In genomic region chr5:65047225-65047624, GRCh38 we compare ENCODE assay signal across 25 cellular contexts.
"Had no signal": no experiment of that assay in that cellular context is flagged by ENCODE, and none has a peak within 500 bp of the region (broad histone marks: within the 10 kb centered on the region; RNA-seq: fewer than 3 reads in every experiment).

No MANE protein-coding gene starts in this region.

- H3K36me3 ChIP-seq: ascending aorta, breast epithelium, cardiac muscle cell had no signal

- H3K9me3 ChIP-seq: ascending aorta, breast epithelium had no signal

- DNase-seq: activated CD4-positive, alpha-beta memory T cell treated with anti-CD3 and anti-CD28 coated beads, Interleukin-2, amount 10 ng/mL, durations not matched to agents 7 days and 5 days; activated CD4-positive, alpha-beta T cell treated with anti-CD3 and anti-CD28 coated beads for 1 hour; activated CD4-positive, alpha-beta T cell treated with anti-CD3 and anti-CD28 coated beads for 4 hours; activated CD4-positive, alpha-beta T cell treated with anti-CD3 and anti-CD28 coated beads, Interleukin-2, amount 10 ng/mL, durations not matched to agents 7 days and 5 days; activated CD4-positive, alpha-beta T cell treated with anti-CD3 and anti-CD28 coated beads, Interleukin-2, amount 50 U/mL, for 4 hours; activated CD8-positive, alpha-beta memory T cell treated with anti-CD3 and anti-CD28 coated beads, Interleukin-2, amount 50 U/mL, for 48 hours; activated gamma-delta T cell; activated naive CD4-positive, alpha-beta T cell; activated naive CD4-positive, alpha-beta T cell treated with anti-CD3 and anti-CD28 coated beads, Interleukin-2, amount 10 ng/mL, durations not matched to agents 7 days and 5 days; activated naive CD8-positive, alpha-beta T cell treated with anti-CD3 and anti-CD28 coated beads, Interleukin-2, amount 10 ng/mL, durations not matched to agents 7 days and 5 days; activated T-cell treated with anti-CD3 and anti-CD28 coated beads for 4 hours; activated T-cell treated with anti-CD3 and anti-CD28 coated beads, Interleukin-2, amount 50 U/mL, for 24 hours; activated T-cell treated with anti-CD3 and anti-CD28 coated beads, Interleukin-2, amount 50 U/mL, for 72 hours; dorsolateral prefrontal cortex; effector memory CD4-positive, alpha-beta T cell; endodermal cell; foreskin fibroblast; T-helper 2 cell had no signal

- H3K27me3 ChIP-seq: ascending aorta, breast epithelium, cardiac muscle cell, dorsolateral prefrontal cortex had no signal

- H3K4me3 ChIP-seq: ascending aorta, breast epithelium, cardiac muscle cell, coronary artery, dorsolateral prefrontal cortex had no signal

- H3K27ac ChIP-seq: ascending aorta, breast epithelium, cardiac muscle cell, coronary artery, dorsolateral prefrontal cortex, VCaP had no signal

- H3K4me1 ChIP-seq: breast epithelium had no signal

- FAIRE-seq: frontal cortex, TTC549 had no signal
